In genomic region chr18:44579028-44579692, GRCh38 we compare ENCODE assay signal across 8 cellular contexts.
A peak's percentile ranks its signal among the peaks of the same experiment; 100 is the strongest.
DNase-seq lines count a peak whose midpoint lies in the region; ATAC-seq and TF ChIP-seq lines count a peak whose summit lies in the region.

No MANE protein-coding gene starts in this region.

- DNase-seq in right atrium auricular region (ENCODE audit: low spot score) = no peak
- DNase-seq in right cardiac atrium = no peak
- peak; percentile 3 for DNase-seq in KBM-7
- peak; percentile 92 for DNase-seq in osteoblast (ENCODE audit: insufficient read length, low spot score, missing footprints)
- DNase-seq in DMS79 (lab: John Stamatoyannopoulos, UW) = no peak
- DNase-seq in mucosa of gallbladder (ENCODE audit: low spot score) = no peak
- no peak for DNase-seq in cortex of kidney (lab: John Stamatoyannopoulos, UW)

- no peak for ATAC-seq in right cardiac atrium

- no peaks in the 10 kb centered on the region for H3K4me1 Mint-ChIP-seq in brain

- H3K4me1 ChIP-seq in right atrium auricular region = no peaks in the 10 kb centered on the region
- no peaks in the 10 kb centered on the region for H3K4me1 ChIP-seq in right cardiac atrium (ENCODE audit: control insufficient read depth, insufficient read depth, low read length)
- peaks cover 16% of the 10 kb centered on the region for H3K4me1 ChIP-seq in osteoblast (ENCODE audit: insufficient read depth, low read length)

- no peak overlapping the region for H3K4me3 ChIP-seq in right atrium auricular region
- H3K4me3 ChIP-seq in right cardiac atrium (ENCODE audit: low read length) = no peak overlapping the region
- peak overlapping the region; percentile 24 for H3K4me3 ChIP-seq in osteoblast (ENCODE audit: insufficient read depth, low read length)

- no peaks in the 10 kb centered on the region for H3K9me3 ChIP-seq in right atrium auricular region
- H3K9me3 ChIP-seq in right cardiac atrium (ENCODE audit: control insufficient read depth, low read length) = no peaks in the 10 kb centered on the region
- H3K9me3 ChIP-seq in osteoblast (ENCODE audit: low read depth, low read length) = no peaks in the 10 kb centered on the region

- H3K36me3 ChIP-seq in right atrium auricular region = no peaks in the 10 kb centered on the region
- no peaks in the 10 kb centered on the region for H3K36me3 ChIP-seq in osteoblast (ENCODE audit: insufficient read depth, low read length)

- in situ Hi-C loops in KBM-7 (cut with MboI; ENCODE audit: low pct_unique_long_range_greater_than_20kb, low sequenced_read_pairs) = no loop called here

- H3K27me3 Mint-ChIP-seq in brain = no peaks in the 10 kb centered on the region

- H2AFZ ChIP-seq in osteoblast (ENCODE audit: low read length) = peak overlapping the region; percentile 64

- WGBS in right cardiac atrium = 84% methylated on average over 9 of the region's 9 CpGs

- H3K79me2 ChIP-seq in osteoblast (ENCODE audit: insufficient read depth, low read length) = no peaks in the 10 kb centered on the region

- H3K27me3 ChIP-seq in right atrium auricular region (no peaks in the 10 kb centered on the region), right cardiac atrium (ENCODE audit: control insufficient read depth, insufficient read depth) (no peaks in the 10 kb centered on the region), osteoblast (ENCODE audit: insufficient read depth, low read length) (no peaks in the 10 kb centered on the region)

- intact Hi-C loops in right cardiac atrium (cut with DNase I) = no loop called here

- TF ChIP-seq CTCF in right atrium auricular region (IDR thresholded peaks at IDR 0.05) = peak; percentile 51 to 67
- peak; percentile 32 to 46 for TF ChIP-seq CTCF in brain (conservative IDR thresholded peaks at IDR 0.05)
- peak; percentile 51 for TF ChIP-seq CTCF in osteoblast (IDR thresholded peaks at IDR 0.05; ENCODE audit: extremely low read depth, low read depth, low read length)

- no peaks in the 10 kb centered on the region for H3K36me3 Mint-ChIP-seq in brain

- peak overlapping the region in 1 of 5 experiments; percentile 33 for H3K27ac Mint-ChIP-seq in brain

- no peaks in the 10 kb centered on the region for H4K20me1 ChIP-seq in osteoblast (ENCODE audit: insufficient read depth, low read length)

- H3K9me3 Mint-ChIP-seq in brain = peaks cover 0 to 3% (median 0%) of the 10 kb centered on the region in 5 experiments

- H3K27ac ChIP-seq in right atrium auricular region (no peak overlapping the region), right cardiac atrium (ENCODE audit: low read length) (no peak overlapping the region), osteoblast (ENCODE audit: low read depth, low read length) (peak overlapping the region; percentile 85)

- peak overlapping the region; percentile 79 for H3K4me2 ChIP-seq in osteoblast (ENCODE audit: insufficient read depth, low read length)

- no peak overlapping the region for H3K4me3 Mint-ChIP-seq in brain

Comparison
In these comparisons a context has a peak if more than half of its experiments do, and no peak if none do; other contexts are left out.
1. DNase-seq: peak in KBM-7 (single experiment) and osteoblast (single experiment); none in right atrium auricular region (single experiment), right cardiac atrium (0 of 3), DMS79 (single experiment), mucosa of gallbladder (single experiment) and cortex of kidney (single experiment).
2. Peak in every context shown above with its lines, with median percentiles within 50 percentile points of each other: CTCF ChIP-seq.